In the genomic region with DNA sequence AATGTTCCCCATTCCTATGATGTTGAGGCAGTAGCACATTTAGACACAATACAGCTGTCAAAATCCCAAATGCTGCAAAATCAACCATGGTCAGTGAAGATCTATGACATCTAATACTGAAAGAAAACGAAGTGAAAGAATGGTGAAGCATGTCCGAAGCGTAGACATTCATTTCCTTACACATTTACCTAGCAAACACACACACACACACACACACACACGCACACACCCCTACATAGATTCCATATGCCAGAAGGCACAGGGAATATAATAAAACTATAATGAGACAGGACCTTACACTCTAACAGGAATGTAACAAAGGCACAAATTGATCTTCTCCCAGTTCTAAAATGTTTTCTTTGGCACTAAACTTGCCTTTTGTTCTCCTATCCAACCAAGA, we compare ENCODE assay signal across 10 cellular contexts.
A peak's percentile ranks its signal among the peaks of the same experiment; 100 is the strongest.
DNase-seq lines count a peak whose midpoint lies in the region; ATAC-seq lines count a peak whose summit lies in the region.
"Had no signal": no experiment of that assay in that cellular context is flagged by ENCODE, and none has a peak within 500 bp of the region (broad histone marks: within the 10 kb centered on the region; RNA-seq: fewer than 3 reads in every experiment).

No MANE protein-coding gene starts in this region.

- DNase-seq in memory B cell (ENCODE audit: low spot score in 2 of 2) (peak in 1 of 2 donors; percentile 15), NCI-H1092 treated with DMSO at 0.1 percent for 48 hours (lab: John Stamatoyannopoulos, UW) (no peak), NCI-H526 treated with DMSO at 0.1 percent for 48 hours (lab: John Stamatoyannopoulos, UW) (no peak), DMS 273 treated with DMSO at 0.1 percent for 48 hours (lab: John Stamatoyannopoulos, UW) (no peak), NCI-H82 (lab: John Stamatoyannopoulos, UW) (no peak)
- DNase-seq: cerebellar nuclear complex, MG63 had no signal

- ATAC-seq in GM18502 (IDR thresholded peaks at IDR 0.05; ENCODE audit: poor library complexity, unreplicated experiment) (peak; percentile 58), GM21717 (IDR thresholded peaks at IDR 0.05; ENCODE audit: unreplicated experiment) (peak; percentile 63), HG03460 (IDR thresholded peaks at IDR 0.05; ENCODE audit: unreplicated experiment) (peak; percentile 59), memory B cell (ENCODE audit: low read depth) (peak; percentile 89)

- H3K27ac Mint-ChIP-seq in memory B cell, result peak overlapping the region; percentile 84

- H3K9me3 Mint-ChIP-seq in memory B cell, result no peaks in the 10 kb centered on the region

- peak overlapping the region; percentile 61 for H3K4me3 Mint-ChIP-seq in memory B cell

- no peaks in the 10 kb centered on the region for H3K27me3 Mint-ChIP-seq in memory B cell

- peaks cover 56% of the 10 kb centered on the region for H3K4me1 Mint-ChIP-seq in memory B cell

- peaks cover 1% of the 10 kb centered on the region for H3K36me3 Mint-ChIP-seq in memory B cell
